In the genomic region with DNA sequence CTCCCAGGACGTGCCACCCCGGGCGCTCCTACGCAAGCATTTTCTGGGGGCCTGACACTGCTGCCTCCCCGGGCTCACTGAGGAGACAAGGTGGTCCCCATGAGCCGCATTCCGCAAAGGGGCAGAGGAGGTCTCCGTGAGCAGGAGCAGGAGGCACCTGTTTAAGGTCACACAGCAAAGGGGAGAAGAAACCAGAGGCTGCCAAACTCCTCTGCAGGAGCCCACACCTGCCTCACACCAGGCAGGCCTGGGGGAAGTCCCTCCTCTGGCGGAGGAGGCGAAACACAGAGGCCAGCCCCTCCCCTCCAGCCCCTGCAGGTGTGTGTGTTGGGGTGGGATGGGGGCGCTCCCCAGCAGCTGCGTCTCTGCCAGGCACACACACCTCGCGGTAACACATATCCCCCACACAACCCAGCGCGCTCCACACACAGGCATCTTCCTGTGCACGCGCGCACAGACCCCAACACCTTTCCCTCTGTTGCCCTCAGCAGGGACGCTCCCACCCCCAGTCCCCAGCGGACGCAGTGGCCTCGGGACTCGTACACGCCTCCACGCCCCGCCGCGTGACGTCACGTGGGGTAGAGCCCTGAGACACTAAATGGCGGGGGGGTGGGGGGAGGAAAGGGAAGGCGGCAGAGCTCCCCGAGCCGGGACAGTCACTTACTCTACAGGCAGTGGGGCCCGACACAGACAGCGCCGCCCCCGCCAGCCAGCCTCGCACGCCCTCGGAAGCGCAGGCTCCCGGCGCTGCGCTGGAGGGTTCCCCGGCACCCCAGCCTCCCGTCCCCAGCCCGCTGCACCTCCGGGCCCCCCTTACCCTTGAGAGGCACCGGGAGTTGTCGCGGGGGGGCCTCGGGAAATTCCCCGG, we compare ENCODE assay signal across 8 cellular contexts. TPM values are rescaled to one million over a fixed set of nuclear protein-coding genes. Genes with fewer than 3 reads are reported as not detected.
DNase-seq lines count a peak whose midpoint lies in the region; ATAC-seq and TF ChIP-seq lines count a peak whose summit lies in the region.

No MANE protein-coding gene starts in this region.

- ATAC-seq in GM19467 (IDR thresholded peaks at IDR 0.05; ENCODE audit: unreplicated experiment) (peak; percentile 69), HG03565 (IDR thresholded peaks at IDR 0.05; ENCODE audit: unreplicated experiment) (peak; percentile 52)

- H3K27me3 ChIP-seq in DOHH2 (ENCODE audit: control insufficient read depth, low read length), result peaks cover 45% of the 10 kb centered on the region

- DNase-seq in activated CD4-positive, alpha-beta T cell treated with anti-CD3 and anti-CD28 coated beads, Interleukin-2, amount 50 U/mL, for 1 hour, result peak; percentile 90
- no peak for DNase-seq in epithelial cell of proximal tubule (ENCODE audit: low read depth)
- DNase-seq in stimulated activated CD4-positive, alpha-beta T cell treated with anti-CD3 and anti-CD28 coated beads, Interleukin-15, amount 100 ng/mL, for 1 hour (ENCODE audit: low read depth in 1 of 2, low spot score in 1 of 2), result peak; percentile 62 to 67
- no peak for DNase-seq in 8988T
- no peak for DNase-seq in glomerular visceral epithelial cell (ENCODE audit: extremely low spot score)

- TF ChIP-seq CTCF in DOHH2 (IDR thresholded peaks at IDR 0.05; ENCODE audit: low read depth, low read length, poor library complexity, severe bottlenecking) (no peak), epithelial cell of proximal tubule (conservative IDR thresholded peaks at IDR 0.05; ENCODE audit: low read depth, low read length) (no peak)

- H3K9me2 ChIP-seq in DOHH2 (replicated peaks; ENCODE audit: control insufficient read depth, low read length), result no peaks in the 10 kb centered on the region

- H3F3A ChIP-seq in DOHH2 (ENCODE audit: control insufficient read depth, insufficient read depth), result peaks cover 14% of the 10 kb centered on the region

- peak overlapping the region; percentile 77 for H3K27ac ChIP-seq in DOHH2 (ENCODE audit: low read depth, low read length)

- H3K4me3 ChIP-seq in DOHH2 (ENCODE audit: low read length) (peak overlapping the region; percentile 75), epithelial cell of proximal tubule (ENCODE audit: low read depth, low read length) (peak overlapping the region; percentile 48)

- H3K4me1 ChIP-seq in DOHH2 (ENCODE audit: control insufficient read depth, low read length), result peaks cover 83% of the 10 kb centered on the region

- H4K20me1 ChIP-seq in DOHH2 (ENCODE audit: control insufficient read depth, insufficient read depth, low read depth, low read length), result no peaks in the 10 kb centered on the region

- no peaks in the 10 kb centered on the region for H3K79me2 ChIP-seq in DOHH2 (ENCODE audit: control insufficient read depth, low read length)

- H3K36me3 ChIP-seq in DOHH2 (ENCODE audit: control insufficient read depth, low read length), result peaks cover 6% of the 10 kb centered on the region; the same call in 1 of the 2 replicates

- H3K9me3 ChIP-seq in DOHH2 (ENCODE audit: control insufficient read depth, insufficient read depth, low read length), result no peaks in the 10 kb centered on the region

- peak overlapping the region; percentile 84 for H3K4me2 ChIP-seq in DOHH2 (ENCODE audit: low read length)

RNA-seq across cellular contexts. Expression of gene WNT10A, which starts 0.5 kb away (rescaled TPM):
- total RNA-seq in epithelial cell of proximal tubule, result 1.2 and 2.2 TPM in 2 replicates

RNA-seq across cellular contexts. Expression of gene WNT6, which starts 20.5 kb away (rescaled TPM):
- total RNA-seq in epithelial cell of proximal tubule, result not detected in 2 replicates

RNA-seq across cellular contexts. Expression of gene PRKAG3, which starts 48.5 kb away (rescaled TPM):
- total RNA-seq in epithelial cell of proximal tubule, result not detected in 2 replicates

Comparison
In these comparisons a context has a peak if more than half of its experiments do, and no peak if none do; other contexts are left out.
1. DNase-seq: peak in activated CD4-positive, alpha-beta T cell treated with anti-CD3 and anti-CD28 coated beads, Interleukin-2, amount 50 U/mL, for 1 hour (single experiment) and stimulated activated CD4-positive, alpha-beta T cell treated with anti-CD3 and anti-CD28 coated beads, Interleukin-15, amount 100 ng/mL, for 1 hour (2 of 2); none in epithelial cell of proximal tubule (single experiment), 8988T (single experiment) and glomerular visceral epithelial cell (single experiment).